In the genomic region with DNA sequence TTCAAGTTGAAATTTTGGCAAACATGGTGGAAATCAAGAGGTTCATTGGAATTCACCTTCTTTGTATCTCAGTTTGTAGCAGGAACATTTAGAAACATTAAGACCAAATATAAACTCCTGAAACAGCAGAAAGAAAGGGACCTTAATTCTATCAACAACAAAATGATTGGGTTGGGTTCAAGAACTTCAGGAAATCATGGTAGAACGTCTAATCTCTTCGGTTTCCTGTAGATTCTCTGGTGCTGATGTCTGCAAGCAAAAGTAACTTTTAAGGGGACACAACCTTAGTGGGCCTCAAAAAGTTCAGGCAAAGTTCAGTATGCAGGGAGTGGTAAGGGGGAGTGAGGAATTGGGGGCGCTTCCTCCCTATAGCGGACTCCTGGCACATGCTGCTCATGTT, we compare ENCODE assay signal across 10 cellular contexts. TPM values are rescaled to one million over a fixed set of nuclear protein-coding genes. Genes with fewer than 3 reads are reported as not detected.
"Had no signal": no experiment of that assay in that cellular context is flagged by ENCODE, and none has a peak within 500 bp of the region (broad histone marks: within the 10 kb centered on the region; RNA-seq: fewer than 3 reads in every experiment).

No MANE protein-coding gene starts in this region.

- H3K4me1 ChIP-seq: psoas muscle had no signal

- H3K4me3 ChIP-seq: skin epidermis had no signal

- H3K9me3 ChIP-seq: psoas muscle had no signal

- ATAC-seq: left colon; psoas muscle; stimulated activated effector memory CD8-positive, alpha-beta T cell treated with anti-CD3 and anti-CD28 coated beads, Interleukin-12 subunit alpha, Interleukin-12 subunit beta, amount 100 ng/mL, for 72 hours had no signal

- DNase-seq: activated T-cell treated with anti-CD3 and anti-CD28 coated beads, Interleukin-2, amount 50 U/mL, for 1 hour; amygdala; glutamatergic neuron; left colon; mesenchymal stem cell; psoas muscle; substantia nigra had no signal

RNA-seq across cellular contexts. Expression of a gene that starts 3.4 kb away (rescaled TPM):
- total RNA-seq: T-helper 2 cell treated with Interferon-gamma antibody and Interleukin-4, amounts not matched to agents 100 ng/mL and 5 ng/mL, for 36 hours had no signal
